15 cellular contexts compared by ENCODE assay signal in genomic region chr11:126484266-126484665, GRCh38.
DNase-seq lines count a peak whose midpoint lies in the region; ATAC-seq and TF ChIP-seq lines count a peak whose summit lies in the region.
"Had no signal": no experiment of that assay in that cellular context is flagged by ENCODE, and none has a peak within 500 bp of the region (broad histone marks: within the 10 kb centered on the region; RNA-seq: fewer than 3 reads in every experiment).

No MANE protein-coding gene starts in this region.

- DNase-seq in A172 (ENCODE audit: low spot score) (peak; percentile 11), GM04503 (ENCODE audit: low read depth) (peak; percentile 21), SW480 (ENCODE audit: low spot score) (peak; percentile 29), fibroblast of the aortic adventitia (ENCODE audit: low read depth) (peak; percentile 27), superior temporal gyrus (ENCODE audit: extremely low spot score) (no peak), NCI-H82 treated with DMSO at 0.1 percent for 48 hours (lab: John Stamatoyannopoulos, UW; ENCODE audit: unreplicated experiment) (no peak)
- no peak for DNase-seq in activated T-cell treated with anti-CD3 and anti-CD28 coated beads, Interleukin-2, amount 50 U/mL, for 1 hour
- DNase-seq: activated CD8-positive, alpha-beta memory T cell treated with anti-CD3 and anti-CD28 coated beads, Interleukin-2, amount 50 U/mL, for 48 hours; activated naive CD8-positive, alpha-beta T cell treated with anti-CD3 and anti-CD28 coated beads, Interleukin-2, amount 10 ng/mL, durations not matched to agents 7 days and 5 days; NCI-H1092; testis had no signal

- H3K4me3 ChIP-seq in fibroblast of the aortic adventitia (ENCODE audit: low read depth, low read length): no peak overlapping the region
- H3K4me3 ChIP-seq: spleen, testis had no signal

- no peak for ATAC-seq in HG03460 (IDR thresholded peaks at IDR 0.05; ENCODE audit: unreplicated experiment)
- ATAC-seq: activated CD4-positive, CD25-positive, alpha-beta regulatory T cell treated with anti-CD3 and anti-CD28 coated beads, Interleukin-2, amount 50 U/mL, for 24 hours; Panc1 had no signal

- TF ChIP-seq CTCF in fibroblast of the aortic adventitia (IDR thresholded peaks at IDR 0.05; ENCODE audit: insufficient read depth, low read length): no peak

Comparison
In these comparisons a context has a peak if more than half of its experiments do, and no peak if none do; other contexts are left out.
1. DNase-seq: peak in A172 (single experiment), GM04503 (single experiment), SW480 (single experiment) and fibroblast of the aortic adventitia (single experiment); none in superior temporal gyrus (single experiment), activated T-cell treated with anti-CD3 and anti-CD28 coated beads, Interleukin-2, amount 50 U/mL, for 1 hour (single experiment) and NCI-H82 treated with DMSO at 0.1 percent for 48 hours (single experiment).